Comparison of ENCODE assay signal across 8 cellular contexts in the genomic region with DNA sequence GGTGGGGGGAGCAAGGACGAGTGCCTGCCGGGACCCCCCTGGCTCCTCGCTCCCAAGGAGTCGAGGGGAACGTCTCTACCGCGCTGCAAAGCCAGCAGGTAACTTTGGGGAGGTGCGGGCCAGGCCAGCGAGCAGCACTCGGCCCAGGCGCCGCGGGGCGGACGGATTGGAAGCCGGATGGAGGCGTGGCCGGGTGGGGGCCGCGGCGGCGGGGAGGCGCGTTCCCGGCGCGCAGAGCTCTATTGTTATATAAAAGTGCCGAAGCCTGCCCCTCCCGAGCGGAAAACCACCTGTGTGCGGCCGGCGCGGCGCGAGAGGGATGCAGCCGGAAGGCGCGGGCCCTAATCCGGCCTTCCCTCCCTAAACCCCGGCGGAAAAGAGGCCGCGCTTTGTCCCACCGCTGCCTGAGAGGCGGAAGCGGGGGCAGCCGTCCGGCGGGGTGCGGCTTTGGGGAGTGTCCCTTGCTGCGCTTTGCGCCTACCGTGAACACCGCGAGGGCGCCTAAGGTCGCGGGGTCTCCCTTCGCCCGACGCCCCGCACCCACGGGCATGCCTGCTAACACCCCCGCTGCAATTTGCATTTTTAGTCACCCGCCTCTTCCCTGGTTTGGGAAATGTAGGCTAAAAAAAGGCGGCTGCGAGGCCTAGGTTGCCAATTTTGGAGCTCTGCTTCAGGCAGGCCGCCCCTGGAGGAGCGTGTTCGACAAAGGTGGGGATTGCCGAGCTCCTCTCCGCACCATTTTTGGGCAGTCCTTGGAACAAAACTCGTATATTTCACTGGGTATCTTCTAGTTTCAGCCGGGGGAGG. TPM values are rescaled to one million over a fixed set of nuclear protein-coding genes. Genes with fewer than 3 reads are reported as not detected.
DNase-seq lines count a peak whose midpoint lies in the region; ATAC-seq and TF ChIP-seq lines count a peak whose summit lies in the region.

No MANE protein-coding gene starts in this region.

- TF ChIP-seq CTCF in breast epithelium (IDR thresholded peaks at IDR 0.05) (no peak), spleen (IDR thresholded peaks at IDR 0.05 in 8 of 11, conservative IDR thresholded peaks at IDR 0.05 in 3 of 11) (no peak)

- H3K4me1 ChIP-seq in breast epithelium (peaks cover 0 to 8% of the 10 kb centered on the region in 2 donors), spleen (peaks cover 5 to 80% (median 48%) of the 10 kb centered on the region in 6 donors)

- DNase-seq in COLO829 (ENCODE audit: low spot score) = peak; percentile 78
- peak; percentile 45 for DNase-seq in NCI-H1092 treated with DMSO at 0.1 percent for 48 hours (lab: John Stamatoyannopoulos, UW)
- DNase-seq in UCSD-AML1 (lab: John Stamatoyannopoulos, UW; ENCODE audit: unreplicated experiment) = peak; percentile 72
- DNase-seq in breast epithelium (ENCODE audit: low spot score in 2 of 2) = peak; percentile 80 to 85
- DNase-seq in islet precursor cell = peak; percentile 93
- DNase-seq in spleen = peak; percentile 96
- no peak for DNase-seq in NCI-H2171 treated with DMSO at 0.1 percent for 48 hours (lab: John Stamatoyannopoulos, UW)

- H3K27me3 ChIP-seq in breast epithelium = no peaks in the 10 kb centered on the region
- H3K27me3 ChIP-seq in spleen (replicated peaks in 1 of 7) = no peaks in the 10 kb centered on the region

- H3K9me3 ChIP-seq in breast epithelium = no peaks in the 10 kb centered on the region
- no peaks in the 10 kb centered on the region for H3K9me3 ChIP-seq in spleen

- H3K27ac ChIP-seq in breast epithelium (peak overlapping the region; percentile 98 to 99), spleen (peak overlapping the region; percentile 97 to 100 (median 98))

- ATAC-seq in GM21576 (IDR thresholded peaks at IDR 0.05; ENCODE audit: unreplicated experiment) = peak; percentile 32

- 0 to 1% (median 1%) methylated on average over 27 to 75 of the region's 75 CpGs for WGBS in spleen, 5 donors

- intact Hi-C loops in breast epithelium (cut with DNase I; ENCODE audit: low total_unique reads) (loop anchor here (10.0 kb wide), 1 partner anchor 101 kb away; no protein-coding TSS in a partner anchor), spleen (cut with DNase I; ENCODE audit: low total_unique reads) (loop anchor here (5.0 to 10.0 kb wide), 2 partner anchors 168 to 299 kb away; partner anchors contain the start of gene GALNT4)

- peak overlapping the region; percentile 85 to 93 (median 91) for H3K4me3 ChIP-seq in breast epithelium
- H3K4me3 ChIP-seq in spleen = peak overlapping the region; percentile 79 to 93 (median 84)

- H3K36me3 ChIP-seq in breast epithelium = no peaks in the 10 kb centered on the region
- peaks cover 0 to 17% (median 7%) of the 10 kb centered on the region in 6 donors for H3K36me3 ChIP-seq in spleen

- TF ChIP-seq POLR2A in breast epithelium (IDR thresholded peaks at IDR 0.05) (no peak), spleen (IDR thresholded peaks at IDR 0.05) (peak in 2 of 3 donors; percentile 4 to 36)

RNA-seq across cellular contexts. Expression of gene DUSP6, which starts 1.7 kb away (rescaled TPM):
- total RNA-seq in breast epithelium (10 to 100 TPM; 53.8 to 97.5 (median 88.8) TPM), spleen (100 to 1,000 TPM; 104 to 193 (median 143) TPM)
- 10 to 100 TPM; 34.7 to 43.0 (median 35.1) TPM for polyA plus RNA-seq in spleen
